In the genomic region with DNA sequence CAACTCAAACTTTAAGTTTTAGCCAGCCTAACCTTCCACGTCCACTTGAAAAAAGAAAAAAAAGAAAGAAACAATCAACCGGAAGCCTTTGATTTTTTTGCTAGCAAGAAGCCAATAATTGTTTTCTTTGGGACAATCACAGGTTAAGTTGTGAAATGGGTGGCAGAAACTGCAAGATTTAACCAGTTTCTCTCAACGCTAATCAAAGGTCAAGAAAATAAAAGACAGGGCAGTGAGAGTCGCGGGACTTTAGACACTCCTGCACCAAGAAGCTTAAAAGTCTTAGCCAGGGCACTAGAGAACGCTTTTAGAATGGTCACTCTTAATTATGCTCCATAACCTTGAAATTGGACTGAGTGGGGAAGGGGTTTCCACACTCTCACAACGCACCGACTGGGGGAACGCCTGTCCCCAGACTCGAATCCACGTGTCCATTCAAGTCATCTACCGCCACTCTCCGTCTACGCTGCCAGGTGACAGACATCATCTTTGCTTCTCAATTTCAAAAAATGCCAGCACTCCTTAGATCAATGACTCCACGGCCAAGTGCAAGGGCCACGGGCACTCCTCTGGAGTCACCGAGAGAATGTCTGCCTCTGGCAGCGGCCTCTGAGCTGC, we compare ENCODE assay signal across 8 cellular contexts. TPM values are rescaled to one million over a fixed set of nuclear protein-coding genes. Genes with fewer than 3 reads are reported as not detected.
DNase-seq lines count a peak whose midpoint lies in the region; ATAC-seq and TF ChIP-seq lines count a peak whose summit lies in the region.

No MANE protein-coding gene starts in this region.

- H3K4me1 ChIP-seq in HUES64 (ENCODE audit: insufficient read depth, low read length) (no peaks in the 10 kb centered on the region), iPS-15b (ENCODE audit: control insufficient read depth, insufficient read depth, low read length) (no peaks in the 10 kb centered on the region)

- H3K36me3 Mint-ChIP-seq in CD4-positive, alpha-beta T cell (ENCODE audit: low read depth), result peaks cover 9% of the 10 kb centered on the region
- H3K36me3 Mint-ChIP-seq in activated naive CD4-positive, alpha-beta T cell treated with anti-CD3 and anti-CD28 coated beads for 36 hours (ENCODE audit: low read depth), result peaks cover 5% of the 10 kb centered on the region
- H3K36me3 Mint-ChIP-seq in stimulated activated memory B cell treated with anti-CD40 and anti-IgM and Interleukin-4, amounts not matched to agents 10 μg/mL and 1 μg/mL and 100 μg/mL, for 72 hours, result peaks cover 10% of the 10 kb centered on the region

- peaks cover 45% of the 10 kb centered on the region for H3K4me1 Mint-ChIP-seq in CD4-positive, alpha-beta T cell (ENCODE audit: low read depth)
- H3K4me1 Mint-ChIP-seq in activated naive CD4-positive, alpha-beta T cell treated with anti-CD3 and anti-CD28 coated beads for 36 hours (ENCODE audit: low read depth), result peaks cover 31% of the 10 kb centered on the region
- H3K4me1 Mint-ChIP-seq in stimulated activated memory B cell treated with anti-CD40 and anti-IgM and Interleukin-4, amounts not matched to agents 10 μg/mL and 1 μg/mL and 100 μg/mL, for 72 hours, result peaks cover 55% of the 10 kb centered on the region

- CTCF ChIA-PET in CD4-positive, alpha-beta T cell (lab: Charles Lee), result interaction anchor here (1.8 kb wide), 1 partner anchor 23 kb away, joined by 3 read pairs; no protein-coding TSS in a partner anchor
- CTCF ChIA-PET in activated naive CD4-positive, alpha-beta T cell treated with anti-CD3 and anti-CD28 coated beads for 36 hours (lab: Charles Lee), result no interaction called here

- no peaks in the 10 kb centered on the region for H3K27me3 Mint-ChIP-seq in CD4-positive, alpha-beta T cell
- H3K27me3 Mint-ChIP-seq in activated naive CD4-positive, alpha-beta T cell treated with anti-CD3 and anti-CD28 coated beads for 36 hours (ENCODE audit: low read depth), result no peaks in the 10 kb centered on the region
- H3K27me3 Mint-ChIP-seq in stimulated activated memory B cell treated with anti-CD40 and anti-IgM and Interleukin-4, amounts not matched to agents 10 μg/mL and 1 μg/mL and 100 μg/mL, for 72 hours, result no peaks in the 10 kb centered on the region

- H3K4me3 ChIP-seq in HUES64 (ENCODE audit: low read length), result peak overlapping the region; percentile 62
- H3K4me3 ChIP-seq in iPS-15b (ENCODE audit: low read depth, low read length), result peak overlapping the region; percentile 45

- peak overlapping the region; percentile 89 for H3K27ac Mint-ChIP-seq in CD4-positive, alpha-beta T cell
- H3K27ac Mint-ChIP-seq in activated naive CD4-positive, alpha-beta T cell treated with anti-CD3 and anti-CD28 coated beads for 36 hours, result peak overlapping the region; percentile 42
- H3K27ac Mint-ChIP-seq in stimulated activated memory B cell treated with anti-CD40 and anti-IgM and Interleukin-4, amounts not matched to agents 10 μg/mL and 1 μg/mL and 100 μg/mL, for 72 hours, result peak overlapping the region; percentile 94

- H3K27ac ChIP-seq in CD4-positive, alpha-beta T cell (ENCODE audit: low read depth, low read length), result no peak overlapping the region
- H3K27ac ChIP-seq in HUES64 (ENCODE audit: low read depth, low read length), result no peak overlapping the region

- peak in 3 of 10 experiments; percentile 4 to 22 (median 7) for DNase-seq in CD4-positive, alpha-beta T cell
- DNase-seq in GM20000 (ENCODE audit: low spot score), result peak; percentile 52
- peak; percentile 25 for DNase-seq in activated naive CD4-positive, alpha-beta T cell treated with anti-CD3 and anti-CD28 coated beads for 36 hours
- DNase-seq in kidney glomerular epithelial cell (lab: John Stamatoyannopoulos, UW), result no peak
- no peak for DNase-seq in cerebellar nuclear complex (lab: John Stamatoyannopoulos, UW)

- ATAC-seq in CD4-positive, alpha-beta T cell (ENCODE audit: poor library complexity), result peak; percentile 11
- no peak for ATAC-seq in stimulated activated memory B cell treated with anti-CD40 and anti-IgM and Interleukin-4, amounts not matched to agents 10 μg/mL and 1 μg/mL and 100 μg/mL, for 72 hours

- intact Hi-C loops in CD4-positive, alpha-beta T cell (cut with DNase I, micrococcal nuclease), result loop anchor here (5.0 to 10.0 kb wide), 11 partner anchors 78 to 1910 kb away; a partner anchor contains a TSS
- intact Hi-C loops in activated naive CD4-positive, alpha-beta T cell treated with anti-CD3 and anti-CD28 coated beads for 36 hours (cut with micrococcal nuclease), result loop anchor here (1.0 to 10.0 kb wide), 10 partner anchors 32 to 1320 kb away; a partner anchor contains a TSS

- no peaks in the 10 kb centered on the region for H3K27me3 ChIP-seq in CD4-positive, alpha-beta T cell (ENCODE audit: control insufficient read depth, insufficient read depth, low read length)
- H3K27me3 ChIP-seq in HUES64 (ENCODE audit: insufficient read depth, low read length) (peaks cover 70% of the 10 kb centered on the region), iPS-15b (ENCODE audit: control insufficient read depth, insufficient read depth, low read length) (peaks cover 58% of the 10 kb centered on the region)

- 45% methylated on average over 18 of the region's 18 CpGs for WGBS in HUES64

- no peaks in the 10 kb centered on the region for H3K9me3 ChIP-seq in CD4-positive, alpha-beta T cell (ENCODE audit: control insufficient read depth, low read length)
- H3K9me3 ChIP-seq in HUES64 (ENCODE audit: insufficient read depth, low read depth, low read length) (no peaks in the 10 kb centered on the region), iPS-15b (ENCODE audit: control insufficient read depth, insufficient read depth, low read length) (no peaks in the 10 kb centered on the region)

- TF ChIP-seq CTCF in CD4-positive, alpha-beta T cell (IDR thresholded peaks at IDR 0.05), result no peak
- no peak for TF ChIP-seq CTCF in GM20000 (IDR thresholded peaks at IDR 0.05; ENCODE audit: extremely low read depth, missing control alignments)

- H3K9ac ChIP-seq in HUES64 (ENCODE audit: low read depth, low read length) (no peak overlapping the region), iPS-15b (ENCODE audit: low read depth, low read length) (no peak overlapping the region)

- POLR2A ChIA-PET in CD4-positive, alpha-beta T cell (lab: Charles Lee), result interaction anchor here (0.9 to 1.2 kb wide), 5 partner anchors 9 to 175 kb away, joined by 3 to 8 read pairs (median 3); a partner anchor contains a TSS

- no peaks in the 10 kb centered on the region for H3K9me3 Mint-ChIP-seq in CD4-positive, alpha-beta T cell
- no peaks in the 10 kb centered on the region for H3K9me3 Mint-ChIP-seq in activated naive CD4-positive, alpha-beta T cell treated with anti-CD3 and anti-CD28 coated beads for 36 hours
- no peaks in the 10 kb centered on the region for H3K9me3 Mint-ChIP-seq in stimulated activated memory B cell treated with anti-CD40 and anti-IgM and Interleukin-4, amounts not matched to agents 10 μg/mL and 1 μg/mL and 100 μg/mL, for 72 hours

- H3K4me3 Mint-ChIP-seq in CD4-positive, alpha-beta T cell, result peak overlapping the region; percentile 97
- H3K4me3 Mint-ChIP-seq in activated naive CD4-positive, alpha-beta T cell treated with anti-CD3 and anti-CD28 coated beads for 36 hours, result peak overlapping the region; percentile 78
- H3K4me3 Mint-ChIP-seq in stimulated activated memory B cell treated with anti-CD40 and anti-IgM and Interleukin-4, amounts not matched to agents 10 μg/mL and 1 μg/mL and 100 μg/mL, for 72 hours, result peak overlapping the region; percentile 93

- H3K36me3 ChIP-seq in HUES64 (ENCODE audit: insufficient read depth, low read length), result no peaks in the 10 kb centered on the region
- no peaks in the 10 kb centered on the region for H3K36me3 ChIP-seq in iPS-15b (ENCODE audit: control insufficient read depth, insufficient read depth, low read length)

RNA-seq across cellular contexts. Expression of a gene that starts 0.9 kb away (rescaled TPM):
- total RNA-seq in CD4-positive, alpha-beta T cell, result 10 to 100 TPM; 12.4 to 12.5 TPM
- 4.3 TPM for polyA plus RNA-seq in HUES64 (2013, experiment 1 of 2)
- polyA plus RNA-seq in HUES64 (2013, experiment 2 of 2), result 5.6 TPM
- 10 to 100 TPM; 29.8 to 31.9 TPM for total RNA-seq in activated naive CD4-positive, alpha-beta T cell treated with anti-CD3 and anti-CD28 coated beads for 36 hours

Comparison
In these comparisons a context has a peak if more than half of its experiments do, and no peak if none do; other contexts are left out.
1. DNase-seq: peak in GM20000 (single experiment) and activated naive CD4-positive, alpha-beta T cell treated with anti-CD3 and anti-CD28 coated beads for 36 hours (single experiment); none in kidney glomerular epithelial cell (single experiment) and cerebellar nuclear complex (0 of 2).
2. H3K27ac Mint-ChIP-seq: peak in every context shown above with its lines; median percentile 94 in stimulated activated memory B cell treated with anti-CD40 and anti-IgM and Interleukin-4, amounts not matched to agents 10 μg/mL and 1 μg/mL and 100 μg/mL, for 72 hours; 89 in CD4-positive, alpha-beta T cell; 42 in activated naive CD4-positive, alpha-beta T cell treated with anti-CD3 and anti-CD28 coated beads for 36 hours.
3. Peak in every context shown above with its lines, with median percentiles within 50 percentile points of each other: H3K4me3 Mint-ChIP-seq.